In genomic region chr5:139150359-139150999, GRCh38 we compare ENCODE assay signal across 19 cellular contexts. TPM values are rescaled to one million over a fixed set of nuclear protein-coding genes. Genes with fewer than 3 reads are reported as not detected.
DNase-seq lines count a peak whose midpoint lies in the region; ATAC-seq and TF ChIP-seq lines count a peak whose summit lies in the region.
"Had no signal": no experiment of that assay in that cellular context is flagged by ENCODE, and none has a peak within 500 bp of the region (broad histone marks: within the 10 kb centered on the region; RNA-seq: fewer than 3 reads in every experiment).

No MANE protein-coding gene starts in this region.

- no peaks in the 10 kb centered on the region for H3K27me3 ChIP-seq in right cardiac atrium (ENCODE audit: control insufficient read depth, insufficient read depth)
- no peaks in the 10 kb centered on the region for H3K27me3 ChIP-seq in right atrium auricular region
- H3K27me3 ChIP-seq in adipocyte (replicated peaks; ENCODE audit: control insufficient read depth, insufficient read depth, low read length): no peaks in the 10 kb centered on the region
- no peaks in the 10 kb centered on the region for H3K27me3 ChIP-seq in upper lobe of left lung
- no peaks in the 10 kb centered on the region for H3K27me3 ChIP-seq in naive thymus-derived CD4-positive, alpha-beta T cell (ENCODE audit: control insufficient read depth in 2 of 2, insufficient read depth in 2 of 2, low read length in 2 of 2)
- H3K27me3 ChIP-seq: neural progenitor cell, tibial artery had no signal

- ATAC-seq in right cardiac atrium: peak; percentile 20 to 25
- ATAC-seq in memory B cell (ENCODE audit: low read depth): no peak
- ATAC-seq in upper lobe of left lung (ENCODE audit: low FRiP score in 2 of 2): peak in 1 of 2 donors; percentile 7
- ATAC-seq in naive thymus-derived CD4-positive, alpha-beta T cell: no peak
- no peak for ATAC-seq in GM21381 (IDR thresholded peaks at IDR 0.05; ENCODE audit: unreplicated experiment)
- ATAC-seq: PC-3; stimulated activated effector memory CD8-positive, alpha-beta T cell treated with anti-CD3 and anti-CD28 coated beads, Interleukin-12 subunit alpha, Interleukin-12 subunit beta, amount 100 ng/mL, for 72 hours had no signal

- TF ChIP-seq CTCF in right atrium auricular region (IDR thresholded peaks at IDR 0.05) (no peak), upper lobe of left lung (IDR thresholded peaks at IDR 0.05) (no peak)

- H3K27ac ChIP-seq in right cardiac atrium (ENCODE audit: low read length) (peak overlapping the region; percentile 36), right atrium auricular region (peak overlapping the region in 1 of 2 donors; percentile 35), upper lobe of left lung (peak overlapping the region; percentile 53 to 76 (median 65))
- no peak overlapping the region for H3K27ac ChIP-seq in naive thymus-derived CD4-positive, alpha-beta T cell (ENCODE audit: low read depth, low read length)
- H3K27ac ChIP-seq: neural progenitor cell had no signal

- H3K9me3 Mint-ChIP-seq in memory B cell: no peaks in the 10 kb centered on the region
- no peaks in the 10 kb centered on the region for H3K9me3 Mint-ChIP-seq in naive thymus-derived CD4-positive, alpha-beta T cell
- H3K9me3 Mint-ChIP-seq: activated B cell treated with CpG ODN at 0.5 μM for 24 hours; activated CD4-positive, alpha-beta memory T cell treated with anti-CD3 and anti-CD28 coated beads, Interleukin-2, amount 10 ng/mL, durations not matched to agents 7 days and 5 days; activated T-cell treated with anti-CD3 and anti-CD28 coated beads, Interleukin-2, amount 50 U/mL, for 24 hours; neural progenitor cell; stimulated activated effector memory CD8-positive, alpha-beta T cell treated with anti-CD3 and anti-CD28 coated beads, Interleukin-12 subunit alpha, Interleukin-12 subunit beta, amount 100 ng/mL, for 72 hours had no signal

- no peaks in the 10 kb centered on the region for H3K36me3 ChIP-seq in right atrium auricular region
- H3K36me3 ChIP-seq in adipocyte (ENCODE audit: control insufficient read depth, insufficient read depth, low read length, severe bottlenecking): no peaks in the 10 kb centered on the region
- no peaks in the 10 kb centered on the region for H3K36me3 ChIP-seq in upper lobe of left lung
- H3K36me3 ChIP-seq in naive thymus-derived CD4-positive, alpha-beta T cell (ENCODE audit: control insufficient read depth in 2 of 3, insufficient read depth in 3 of 3, low read length in 3 of 3): no peaks in the 10 kb centered on the region
- H3K36me3 ChIP-seq: neural progenitor cell, tibial artery had no signal

- H3K36me3 Mint-ChIP-seq in memory B cell: peaks cover 7% of the 10 kb centered on the region
- peaks cover 0 to 8% (median 4%) of the 10 kb centered on the region in 5 donors for H3K36me3 Mint-ChIP-seq in naive thymus-derived CD4-positive, alpha-beta T cell
- H3K36me3 Mint-ChIP-seq: neural progenitor cell had no signal

- H3K4me3 ChIP-seq in right cardiac atrium (ENCODE audit: low read length) (no peak overlapping the region), right atrium auricular region (no peak overlapping the region), adipocyte (ENCODE audit: low read length) (peak overlapping the region; percentile 37), upper lobe of left lung (no peak overlapping the region)
- no peak overlapping the region for H3K4me3 ChIP-seq in naive thymus-derived CD4-positive, alpha-beta T cell (ENCODE audit: low read length)
- H3K4me3 ChIP-seq: neural progenitor cell, tibial artery had no signal

- H3K4me3 Mint-ChIP-seq in memory B cell: no peak overlapping the region
- H3K4me3 Mint-ChIP-seq in naive thymus-derived CD4-positive, alpha-beta T cell: no peak overlapping the region
- H3K4me3 Mint-ChIP-seq: activated B cell treated with CpG ODN at 0.5 μM for 24 hours; activated CD4-positive, alpha-beta memory T cell treated with anti-CD3 and anti-CD28 coated beads, Interleukin-2, amount 10 ng/mL, durations not matched to agents 7 days and 5 days; activated T-cell treated with anti-CD3 and anti-CD28 coated beads, Interleukin-2, amount 50 U/mL, for 24 hours; neural progenitor cell; stimulated activated effector memory CD8-positive, alpha-beta T cell treated with anti-CD3 and anti-CD28 coated beads, Interleukin-12 subunit alpha, Interleukin-12 subunit beta, amount 100 ng/mL, for 72 hours had no signal

- H3K4me1 Mint-ChIP-seq in memory B cell: peaks cover 22% of the 10 kb centered on the region
- peaks cover 5 to 15% (median 6%) of the 10 kb centered on the region in 7 donors for H3K4me1 Mint-ChIP-seq in naive thymus-derived CD4-positive, alpha-beta T cell

- CTCF ChIA-PET in naive thymus-derived CD4-positive, alpha-beta T cell (lab: Charles Lee): no interaction called here

- 72% methylated on average over 9 of the region's 9 CpGs for WGBS in right cardiac atrium
- 53 to 55% methylated on average over 9 of the region's 9 CpGs for WGBS in upper lobe of left lung, 2 donors

- H3K4me1 ChIP-seq in right cardiac atrium (ENCODE audit: control insufficient read depth, insufficient read depth, low read length) (peaks cover 21% of the 10 kb centered on the region), right atrium auricular region (peaks cover 0 to 45% of the 10 kb centered on the region in 2 donors), adipocyte (ENCODE audit: control insufficient read depth, insufficient read depth, low read length) (peaks cover 71% of the 10 kb centered on the region), upper lobe of left lung (peaks cover 39 to 50% (median 44%) of the 10 kb centered on the region in 4 donors)
- H3K4me1 ChIP-seq in naive thymus-derived CD4-positive, alpha-beta T cell (ENCODE audit: control insufficient read depth in 2 of 2, insufficient read depth in 2 of 2, low read length in 2 of 2): no peaks in the 10 kb centered on the region

- DNase-seq in right cardiac atrium (peak; percentile 31 to 60 (median 54)), right atrium auricular region (ENCODE audit: low spot score) (no peak), adipocyte (ENCODE audit: low read depth) (no peak), memory B cell (ENCODE audit: low spot score in 2 of 2) (no peak), upper lobe of left lung (peak in 1 of 2 donors; percentile 47)
- no peak for DNase-seq in naive thymus-derived CD4-positive, alpha-beta T cell
- DNase-seq in stimulated activated naive CD4-positive, alpha-beta T cell treated with Interleukin-2 at 50 U/mL for 16 hours (lab: John Stamatoyannopoulos, UW): no peak
- DNase-seq: activated B cell treated with CpG ODN at 0.5 μM for 24 hours; activated CD4-positive, alpha-beta memory T cell treated with anti-CD3 and anti-CD28 coated beads, Interleukin-2, amount 10 ng/mL, durations not matched to agents 7 days and 5 days; activated naive CD4-positive, alpha-beta T cell treated with Interleukin-2 at 50 U/mL for 16 hours; activated T-cell treated with anti-CD3 and anti-CD28 coated beads, Interleukin-2, amount 50 U/mL, for 24 hours; NCI-H1092 treated with DMSO at 0.1 percent for 48 hours; NCI-H2107; NCI-H526; PC-3; tibial artery had no signal

- H3K9ac ChIP-seq in adipocyte (ENCODE audit: low read length): peak overlapping the region; percentile 16
- H3K9ac ChIP-seq: neural progenitor cell had no signal

- intact Hi-C loops in right cardiac atrium (cut with DNase I): no loop called here
- intact Hi-C loops in naive thymus-derived CD4-positive, alpha-beta T cell (cut with micrococcal nuclease): no loop called here

- no peak for TF ChIP-seq EP300 in upper lobe of left lung (IDR thresholded peaks at IDR 0.05)

- peak overlapping the region; percentile 7 for H3K27ac Mint-ChIP-seq in memory B cell
- no peak overlapping the region for H3K27ac Mint-ChIP-seq in naive thymus-derived CD4-positive, alpha-beta T cell
- H3K27ac Mint-ChIP-seq: activated B cell treated with CpG ODN at 0.5 μM for 24 hours; activated CD4-positive, alpha-beta memory T cell treated with anti-CD3 and anti-CD28 coated beads, Interleukin-2, amount 10 ng/mL, durations not matched to agents 7 days and 5 days; activated T-cell treated with anti-CD3 and anti-CD28 coated beads, Interleukin-2, amount 50 U/mL, for 24 hours; neural progenitor cell; stimulated activated effector memory CD8-positive, alpha-beta T cell treated with anti-CD3 and anti-CD28 coated beads, Interleukin-12 subunit alpha, Interleukin-12 subunit beta, amount 100 ng/mL, for 72 hours had no signal

- POLR2A ChIA-PET in naive thymus-derived CD4-positive, alpha-beta T cell (lab: Charles Lee): no interaction called here

- H3K9me3 ChIP-seq in right cardiac atrium (ENCODE audit: control insufficient read depth, low read length): no peaks in the 10 kb centered on the region
- no peaks in the 10 kb centered on the region for H3K9me3 ChIP-seq in right atrium auricular region
- H3K9me3 ChIP-seq in adipocyte (ENCODE audit: control insufficient read depth, low read length): no peaks in the 10 kb centered on the region
- H3K9me3 ChIP-seq in upper lobe of left lung: no peaks in the 10 kb centered on the region
- H3K9me3 ChIP-seq in naive thymus-derived CD4-positive, alpha-beta T cell (ENCODE audit: control insufficient read depth in 2 of 3, low read length in 3 of 3): no peaks in the 10 kb centered on the region
- H3K9me3 ChIP-seq: tibial artery had no signal

- no peak for TF ChIP-seq POLR2A in upper lobe of left lung (IDR thresholded peaks at IDR 0.05)

- H3K27me3 Mint-ChIP-seq in memory B cell: no peaks in the 10 kb centered on the region
- H3K27me3 Mint-ChIP-seq in naive thymus-derived CD4-positive, alpha-beta T cell: no peaks in the 10 kb centered on the region
- H3K27me3 Mint-ChIP-seq: activated B cell treated with CpG ODN at 0.5 μM for 24 hours; activated CD4-positive, alpha-beta memory T cell treated with anti-CD3 and anti-CD28 coated beads, Interleukin-2, amount 10 ng/mL, durations not matched to agents 7 days and 5 days; activated T-cell treated with anti-CD3 and anti-CD28 coated beads, Interleukin-2, amount 50 U/mL, for 24 hours had no signal

RNA-seq across cellular contexts. Expression of gene SIL1, which starts 47.7 kb away (rescaled TPM):
- total RNA-seq in right cardiac atrium (10 to 100 TPM; 43.4 to 51.6 (median 43.7) TPM), right atrium auricular region (10 to 100 TPM; 32.7 to 41.3 TPM), upper lobe of left lung (10 to 100 TPM; 30.2 to 83.8 (median 51.2) TPM)
- 44.4 TPM for polyA plus RNA-seq in right cardiac atrium
- 10 to 100 TPM; 11.9 to 27.1 (median 22.8) TPM for total RNA-seq in naive thymus-derived CD4-positive, alpha-beta T cell
- polyA plus RNA-seq in naive thymus-derived CD4-positive, alpha-beta T cell: 10 to 100 TPM; 10.6 to 15.6 TPM

Comparison
In these comparisons a context has a peak if more than half of its experiments do, and no peak if none do; other contexts are left out.
1. DNase-seq: peak in right cardiac atrium (3 of 3); none in right atrium auricular region (single experiment), adipocyte (single experiment), memory B cell (0 of 2), naive thymus-derived CD4-positive, alpha-beta T cell (0 of 9) and stimulated activated naive CD4-positive, alpha-beta T cell treated with Interleukin-2 at 50 U/mL for 16 hours (single experiment).
2. ATAC-seq: peak in right cardiac atrium (2 of 2); none in memory B cell (single experiment), naive thymus-derived CD4-positive, alpha-beta T cell (single experiment) and GM21381 (single experiment).